In the genomic region with DNA sequence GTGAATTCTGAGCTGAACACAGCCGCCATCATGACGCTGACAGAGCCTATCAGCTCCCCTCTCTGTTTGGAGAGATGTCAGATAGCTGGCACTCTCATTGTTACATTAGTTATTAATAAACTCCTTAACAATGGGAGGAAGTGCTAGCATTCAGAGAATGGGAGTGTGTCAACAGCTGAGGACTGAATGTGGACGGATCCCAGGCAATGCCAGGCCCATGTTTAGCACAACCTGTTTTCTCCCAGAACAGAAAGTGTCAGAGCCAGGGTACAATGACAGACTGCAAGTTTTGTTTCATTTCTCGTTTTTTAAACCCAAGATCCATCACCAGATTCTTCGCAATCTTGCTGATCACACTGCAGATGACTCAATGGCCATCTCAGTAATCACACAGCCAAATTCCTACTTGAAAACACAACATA, we compare ENCODE assay signal across 10 cellular contexts.
A peak's percentile ranks its signal among the peaks of the same experiment; 100 is the strongest.
DNase-seq lines count a peak whose midpoint lies in the region; ATAC-seq and TF ChIP-seq lines count a peak whose summit lies in the region.
"Had no signal": no experiment of that assay in that cellular context is flagged by ENCODE, and none has a peak within 500 bp of the region (broad histone marks: within the 10 kb centered on the region; RNA-seq: fewer than 3 reads in every experiment).

No MANE protein-coding gene starts in this region.

- intact Hi-C loops in IMR-90 (cut with micrococcal nuclease): no loop called here
- intact Hi-C loops in spleen (cut with DNase I; ENCODE audit: low total_unique reads): no loop called here

- no peak for TF ChIP-seq POLR2A in IMR-90 (IDR thresholded peaks at IDR 0.05; ENCODE audit: low read depth, low read length)
- TF ChIP-seq POLR2A in spleen (IDR thresholded peaks at IDR 0.05): no peak

- TF ChIP-seq RAD21 in IMR-90 (IDR thresholded peaks at IDR 0.05; ENCODE audit: low read length): no peak

- H2AK9ac ChIP-seq in IMR-90 (replicated peaks; ENCODE audit: low read depth, low read length, poor library complexity): no peak overlapping the region

- DNase-seq in IMR-90: peak; percentile 50
- peak in 1 of 61 donors; percentile 23 for DNase-seq in caudate nucleus (lab: John Stamatoyannopoulos, UW)
- DNase-seq in left lobe of liver (ENCODE audit: low spot score): no peak
- peak; percentile 43 for DNase-seq in spleen
- no peak for DNase-seq in activated effector memory CD4-positive, alpha-beta T cell treated with Interleukin-2 at 50 U/mL for 16 hours
- no peak for DNase-seq in AG08396 (ENCODE audit: low spot score)
- no peak for DNase-seq in activated CD4-positive, alpha-beta T cell treated with anti-CD3 and anti-CD28 coated beads, Interleukin-2, amount 10 ng/mL, durations not matched to agents 7 days and 5 days
- DNase-seq: activated gamma-delta T cell had no signal

- H2BK20ac ChIP-seq in IMR-90 (ENCODE audit: low read depth, low read length): no peak overlapping the region

- no peaks in the 10 kb centered on the region for H3K9me3 Mint-ChIP-seq in activated CD4-positive, alpha-beta T cell treated with anti-CD3 and anti-CD28 coated beads, Interleukin-2, amount 10 ng/mL, durations not matched to agents 7 days and 5 days
- H3K9me3 Mint-ChIP-seq: WTC11 had no signal

- no peak overlapping the region for H3K4me3 Mint-ChIP-seq in activated CD4-positive, alpha-beta T cell treated with anti-CD3 and anti-CD28 coated beads, Interleukin-2, amount 10 ng/mL, durations not matched to agents 7 days and 5 days
- H3K4me3 Mint-ChIP-seq: WTC11 had no signal

- H3K14ac ChIP-seq in IMR-90 (replicated peaks; ENCODE audit: low read depth, low read length): peak overlapping the region; percentile 22; the same call in 1 of the 2 replicates

- in situ Hi-C loops in IMR-90 (cut with MboI; ENCODE audit: low sequenced_read_pairs): no loop called here

- H3K27me3 ChIP-seq in IMR-90 (ENCODE audit: control insufficient read depth, insufficient read depth, low read length) (no peaks in the 10 kb centered on the region), spleen (replicated peaks in 1 of 7) (no peaks in the 10 kb centered on the region)

- H3K27ac ChIP-seq in IMR-90 (ENCODE audit: insufficient read depth, low read length): 0 out of 2 replicates have a peak overlapping the region, but pooled peaks have one; percentile 3
- H3K27ac ChIP-seq in caudate nucleus (ENCODE audit: low read depth, low read length): peak overlapping the region; percentile 55
- H3K27ac ChIP-seq in spleen: peak overlapping the region in 7 of 8 donors; percentile 36 to 86 (median 65)

- no peak overlapping the region for H3K4ac ChIP-seq in IMR-90 (ENCODE audit: low read depth, low read length)

- H3K9ac ChIP-seq in IMR-90 (ENCODE audit: low read depth, low read length): no peak overlapping the region

- H2BK5ac ChIP-seq in IMR-90 (ENCODE audit: low read depth, low read length, poor library complexity, severe bottlenecking): peak overlapping the region; percentile 52

- H3K4me1 ChIP-seq in IMR-90 (ENCODE audit: control insufficient read depth, insufficient read depth, low read length): peaks cover 13% of the 10 kb centered on the region
- peaks cover 13 to 47% (median 34%) of the 10 kb centered on the region in 6 donors for H3K4me1 ChIP-seq in spleen

- H4K91ac ChIP-seq in IMR-90 (ENCODE audit: insufficient read depth, low read depth, low read length): no peak overlapping the region

- no peak overlapping the region for H3K27ac Mint-ChIP-seq in activated CD4-positive, alpha-beta T cell treated with anti-CD3 and anti-CD28 coated beads, Interleukin-2, amount 10 ng/mL, durations not matched to agents 7 days and 5 days

- no peak overlapping the region; the same call in 2 of the 3 replicates for H2BK15ac ChIP-seq in IMR-90 (ENCODE audit: low read depth, low read length)

- H3K9me1 ChIP-seq in IMR-90 (ENCODE audit: insufficient read depth, low read length): 0 out of 2 replicates have a peak, but pooled peaks cover 7% of the 10 kb centered on the region

- dilution Hi-C loops in IMR-90 (cut with HindIII; ENCODE audit: low sequenced_read_pairs, unreplicated experiment): no loop called here

- ATAC-seq in IMR-90 (ENCODE audit: low read depth) (no peak; the same call in 1 of the 2 replicates), left lobe of liver (peak; percentile 53), HG02970 (IDR thresholded peaks at IDR 0.05; ENCODE audit: low FRiP score, unreplicated experiment) (no peak)
- ATAC-seq: WTC11 had no signal

- WGBS in IMR-90 (ENCODE audit: extremely low coverage in 2 of 2, insufficient read length in 1 of 2), 2 experiments: 85% methylated on average over 3 of the region's 5 CpGs; no CpG with 5 or more reads in 1 of the 2 experiments
- 57 to 81% (median 65%) methylated on average over 5 of the region's 5 CpGs for WGBS in spleen, 5 donors

- CTCF ChIA-PET in IMR-90 (lab: Yijun Ruan, JAX): no interaction called here
- CTCF ChIA-PET in activated CD4-positive, alpha-beta T cell treated with anti-CD3 and anti-CD28 coated beads, Interleukin-2, amount 10 ng/mL, durations not matched to agents 7 days and 5 days (lab: Charles Lee): no interaction called here

- no peaks in the 10 kb centered on the region for H3K36me3 Mint-ChIP-seq in activated CD4-positive, alpha-beta T cell treated with anti-CD3 and anti-CD28 coated beads, Interleukin-2, amount 10 ng/mL, durations not matched to agents 7 days and 5 days (ENCODE audit: low read depth)

- BruUV-seq in IMR-90 (replicated peaks; lab: Mats Ljungman, UMichigan): no TSS peak

- peak overlapping the region; percentile 6; the same call in 1 of the 2 replicates for H2AK5ac ChIP-seq in IMR-90 (ENCODE audit: low read depth, low read length)

- H3K36me3 ChIP-seq in IMR-90 (ENCODE audit: control insufficient read depth, insufficient read depth, low read length): peaks cover 27% of the 10 kb centered on the region
- peaks cover 0 to 26% (median 6%) of the 10 kb centered on the region in 6 donors for H3K36me3 ChIP-seq in spleen

- H4K20me1 ChIP-seq in IMR-90 (ENCODE audit: insufficient read depth, low read length): no peaks in the 10 kb centered on the region

- peak overlapping the region; percentile 14; the same call in 1 of the 2 replicates for H2BK120ac ChIP-seq in IMR-90 (ENCODE audit: low read depth, low read length)

- H2AFZ ChIP-seq in IMR-90 (replicated peaks; ENCODE audit: low read length, poor library complexity): peak overlapping the region; percentile 3

- no peak overlapping the region for H3K4me3 ChIP-seq in IMR-90 (ENCODE audit: insufficient read depth, low read depth, low read length)
- no peak overlapping the region for H3K4me3 ChIP-seq in spleen

- POLR2A ChIA-PET in IMR-90 (lab: Charles Lee; ENCODE audit: unreplicated experiment): no interaction called here
- POLR2A ChIA-PET in activated CD4-positive, alpha-beta T cell treated with anti-CD3 and anti-CD28 coated beads, Interleukin-2, amount 10 ng/mL, durations not matched to agents 7 days and 5 days (lab: Charles Lee): no interaction called here

- H3K23ac ChIP-seq in IMR-90 (ENCODE audit: low read depth, low read length): peak overlapping the region; percentile 40; the same call in 1 of the 2 replicates

- no peaks in the 10 kb centered on the region for H3K27me3 Mint-ChIP-seq in activated CD4-positive, alpha-beta T cell treated with anti-CD3 and anti-CD28 coated beads, Interleukin-2, amount 10 ng/mL, durations not matched to agents 7 days and 5 days

- 0 out of 4 replicates have a peak overlapping the region, but pooled peaks of 1 of the 2 experiments have one; percentile 29 for H4K8ac ChIP-seq in IMR-90 (ENCODE audit: low read depth in 2 of 2, low read length in 2 of 2)

- no peak overlapping the region for H3K56ac ChIP-seq in IMR-90 (ENCODE audit: extremely low read depth, insufficient read depth, low read length)

- H4K5ac ChIP-seq in IMR-90 (ENCODE audit: low read depth, low read length): no peak overlapping the region

- no peak overlapping the region for H3K4me2 ChIP-seq in IMR-90 (ENCODE audit: low read depth, low read length)

- H3K9me3 ChIP-seq in IMR-90 (ENCODE audit: control insufficient read depth, insufficient read depth, low read length) (no peaks in the 10 kb centered on the region), spleen (no peaks in the 10 kb centered on the region)

- H3K18ac ChIP-seq in IMR-90 (ENCODE audit: low read depth, low read length): no peak overlapping the region

- no peak for TF ChIP-seq CTCF in IMR-90 (conservative IDR thresholded peaks at IDR 0.05; ENCODE audit: low read depth, low read length)
- no peak for TF ChIP-seq CTCF in spleen (IDR thresholded peaks at IDR 0.05 in 8 of 11, conservative IDR thresholded peaks at IDR 0.05 in 3 of 11)

- peaks cover 13 to 62% of the 10 kb centered on the region in 2 experiments for H3K79me1 ChIP-seq in IMR-90 (ENCODE audit: low read depth in 1 of 2, low read length in 2 of 2)

- no peaks in the 10 kb centered on the region for H3K4me1 Mint-ChIP-seq in activated CD4-positive, alpha-beta T cell treated with anti-CD3 and anti-CD28 coated beads, Interleukin-2, amount 10 ng/mL, durations not matched to agents 7 days and 5 days

TF ChIP-seq in IMR-90, 13 proteins besides CTCF, POLR2A, EP300 and RAD21:
- TF ChIP-seq CEBPB (IDR thresholded peaks at IDR 0.05; ENCODE audit: low read depth, low read length): peak; percentile 26; the same call in 1 of the 2 replicates
- TF ChIP-seq, protein P1, sequence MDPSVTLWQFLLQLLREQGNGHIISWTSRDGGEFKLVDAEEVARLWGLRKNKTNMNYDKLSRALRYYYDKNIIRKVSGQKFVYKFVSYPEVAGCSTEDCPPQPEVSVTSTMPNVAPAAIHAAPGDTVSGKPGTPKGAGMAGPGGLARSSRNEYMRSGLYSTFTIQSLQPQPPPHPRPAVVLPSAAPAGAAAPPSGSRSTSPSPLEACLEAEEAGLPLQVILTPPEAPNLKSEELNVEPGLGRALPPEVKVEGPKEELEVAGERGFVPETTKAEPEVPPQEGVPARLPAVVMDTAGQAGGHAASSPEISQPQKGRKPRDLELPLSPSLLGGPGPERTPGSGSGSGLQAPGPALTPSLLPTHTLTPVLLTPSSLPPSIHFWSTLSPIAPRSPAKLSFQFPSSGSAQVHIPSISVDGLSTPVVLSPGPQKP (IDR thresholded peaks at IDR 0.05; ENCODE audit: borderline replicate concordance, low read depth, low read length): no peak

Comparison
In these comparisons a context has a peak if more than half of its experiments do, and no peak if none do; other contexts are left out.
1. DNase-seq: peak in IMR-90 (single experiment) and spleen (single experiment); none in left lobe of liver (single experiment), activated effector memory CD4-positive, alpha-beta T cell treated with Interleukin-2 at 50 U/mL for 16 hours (single experiment), AG08396 (single experiment) and activated CD4-positive, alpha-beta T cell treated with anti-CD3 and anti-CD28 coated beads, Interleukin-2, amount 10 ng/mL, durations not matched to agents 7 days and 5 days (single experiment).
2. H3K27ac ChIP-seq: peak in every context shown above with its lines; median percentile 65 in spleen; 55 in caudate nucleus; 3 in IMR-90.